34 cellular contexts compared by ENCODE assay signal in the genomic region with DNA sequence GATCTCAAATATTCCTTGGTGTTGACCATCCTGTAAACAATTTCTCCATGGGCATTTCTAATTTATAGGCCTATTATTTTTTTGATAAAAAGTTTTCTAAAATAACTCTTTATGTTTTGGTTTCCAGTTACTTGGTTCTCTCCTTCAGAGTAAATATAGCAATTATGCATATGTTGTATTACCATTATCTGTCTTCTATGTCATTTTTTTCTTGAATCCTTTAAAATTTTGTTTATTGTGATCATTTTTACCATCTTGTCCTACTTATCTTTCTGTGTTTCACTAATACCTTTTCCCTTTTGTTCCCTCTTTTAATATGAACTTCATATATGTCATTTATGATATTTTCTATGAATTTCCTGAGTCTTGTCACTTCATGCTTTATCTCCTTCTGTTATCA.
"Had no signal": no experiment of that assay in that cellular context is flagged by ENCODE, and none has a peak within 500 bp of the region (broad histone marks: within the 10 kb centered on the region; RNA-seq: fewer than 3 reads in every experiment).

No MANE protein-coding gene starts in this region.

- H3K9me3 ChIP-seq: MG63 had no signal

- DNase-seq: Karpas-422, Kasumi-1, MG63, MM.1S, MV-4-11, NCI-H1048, NCI-H1092, NCI-H1092 treated with DMSO at 0.1 percent for 48 hours, NCI-H1105, NCI-H1105 treated with DMSO at 0.1 percent for 48 hours, NCI-H1417, NCI-H1417 treated with DMSO at 0.1 percent for 48 hours, NCI-H1436, NCI-H1436 treated with DMSO at 0.1 percent for 48 hours, NCI-H146, NCI-H1694, NCI-H1694 treated with DMSO at 0.1 percent for 48 hours, NCI-H187, NCI-H187 treated with DMSO at 0.1 percent for 48 hours, NCI-H1930, NCI-H2029, NCI-H2029 treated with DMSO at 0.1 percent for 48 hours, NCI-H2081, NCI-H2081 treated with DMSO at 0.1 percent for 48 hours, NCI-H2107, NCI-H2171, NCI-H2171 treated with DMSO at 0.1 percent for 48 hours, NCI-H2227 treated with DMSO at 0.1 percent for 48 hours, NCI-H226, NCI-H345, NCI-H446, NCI-H446 treated with DMSO at 0.1 percent for 48 hours, NCI-H510A, NCI-H510A treated with DMSO at 0.1 percent for 48 hours had no signal

- H3K4me3 ChIP-seq: MG63 had no signal

- H3K36me3 ChIP-seq: MG63 had no signal
